Comparison of ENCODE assay signal across 1 cellular context in genomic region chr7:88217675-88218427, GRCh38.
TF ChIP-seq lines count a peak whose summit lies in the region.

No MANE protein-coding gene starts in this region.

TF ChIP-seq in endothelial cell of umbilical vein, 7 proteins besides CTCF, POLR2A, EP300 and RAD21 (continued from another document):
- TF ChIP-seq POLR2AphosphoS5 (IDR thresholded peaks at IDR 0.05; ENCODE audit: insufficient read depth, low read depth, low read length), result no peak
- no peak for TF ChIP-seq MAX (IDR thresholded peaks at IDR 0.05; ENCODE audit: insufficient read depth, insufficient read length)
- TF ChIP-seq EZH2 (IDR thresholded peaks at IDR 0.05; ENCODE audit: borderline replicate concordance, low read depth, low read length, severe bottlenecking), result no peak
